10 cellular contexts compared by ENCODE assay signal in genomic region chr5:87103616-87104287, GRCh38.
A peak's percentile ranks its signal among the peaks of the same experiment; 100 is the strongest.
DNase-seq lines count a peak whose midpoint lies in the region; ATAC-seq, FAIRE-seq and TF ChIP-seq lines count a peak whose summit lies in the region.
"Had no signal": no experiment of that assay in that cellular context is flagged by ENCODE, and none has a peak within 500 bp of the region (broad histone marks: within the 10 kb centered on the region; RNA-seq: fewer than 3 reads in every experiment).

No MANE protein-coding gene starts in this region.

- H3K9ac ChIP-seq in OCI-LY3 (ENCODE audit: low read length): peak overlapping the region; percentile 19

- no peak for TF ChIP-seq CTCF in OCI-LY3 (IDR thresholded peaks at IDR 0.05; ENCODE audit: low read depth, low read length)
- TF ChIP-seq CTCF in upper lobe of left lung (IDR thresholded peaks at IDR 0.05): no peak
- TF ChIP-seq CTCF in psoas muscle (IDR thresholded peaks at IDR 0.05): no peak

- no peaks in the 10 kb centered on the region for H3K79me2 ChIP-seq in OCI-LY3 (ENCODE audit: low read length)

- TF ChIP-seq EP300 in upper lobe of left lung (IDR thresholded peaks at IDR 0.05): no peak

- no peaks in the 10 kb centered on the region for H4K20me1 ChIP-seq in OCI-LY3 (ENCODE audit: insufficient read depth, low read length)

- DNase-seq in GM12892 (ENCODE audit: insufficient read length) (no peak), urothelium cell line (ENCODE audit: low spot score) (no peak), upper lobe of left lung (no peak), psoas muscle (no peak), NCI-H1105 (lab: John Stamatoyannopoulos, UW) (no peak)
- DNase-seq: CD4-positive, alpha-beta memory T cell; Peyer's patch had no signal

- H3K4me1 ChIP-seq in OCI-LY3 (ENCODE audit: low read length) (peaks cover 22% of the 10 kb centered on the region), upper lobe of left lung (no peaks in the 10 kb centered on the region), psoas muscle (no peaks in the 10 kb centered on the region)

- no peaks in the 10 kb centered on the region for H3K27me3 ChIP-seq in OCI-LY3 (ENCODE audit: low read depth, low read length)
- H3K27me3 ChIP-seq in upper lobe of left lung: no peaks in the 10 kb centered on the region
- no peaks in the 10 kb centered on the region for H3K27me3 ChIP-seq in psoas muscle (ENCODE audit: insufficient read depth in 3 of 3, low read length in 2 of 3)
- H3K27me3 ChIP-seq: Peyer's patch had no signal

- no peaks in the 10 kb centered on the region for H3K9me3 ChIP-seq in OCI-LY3 (ENCODE audit: insufficient read depth, low read length)
- H3K9me3 ChIP-seq in upper lobe of left lung: no peaks in the 10 kb centered on the region
- no peaks in the 10 kb centered on the region for H3K9me3 ChIP-seq in psoas muscle
- H3K9me3 ChIP-seq: Peyer's patch had no signal

- H3K4me3 ChIP-seq in OCI-LY3 (ENCODE audit: low read length) (peak overlapping the region; percentile 36), upper lobe of left lung (no peak overlapping the region), psoas muscle (no peak overlapping the region)
- H3K4me3 ChIP-seq: Peyer's patch had no signal

- peak overlapping the region; percentile 51 for H3K27ac ChIP-seq in OCI-LY3 (ENCODE audit: low read length)
- H3K27ac ChIP-seq in upper lobe of left lung: no peak overlapping the region
- no peak overlapping the region for H3K27ac ChIP-seq in psoas muscle
- H3K27ac ChIP-seq: Peyer's patch had no signal

- TF ChIP-seq POLR2A in GM12892 (IDR thresholded peaks at IDR 0.05; ENCODE audit: low read depth, low read length) (no peak), upper lobe of left lung (IDR thresholded peaks at IDR 0.05) (no peak)

- FAIRE-seq in GM12892 (lab: Jason Lieb, UNC): peak; percentile 78
- no peak for FAIRE-seq in urothelium cell line (lab: Jason Lieb, UNC)

- peak overlapping the region; percentile 72 for H3K4me2 ChIP-seq in OCI-LY3 (ENCODE audit: low read length)

- intact Hi-C loops in psoas muscle (cut with DNase I): no loop called here

- H3K36me3 ChIP-seq in OCI-LY3 (replicated peaks; ENCODE audit: low read depth, low read length) (no peaks in the 10 kb centered on the region), upper lobe of left lung (no peaks in the 10 kb centered on the region), psoas muscle (ENCODE audit: insufficient read depth in 1 of 2, low read depth in 1 of 2) (no peaks in the 10 kb centered on the region)
- H3K36me3 ChIP-seq: Peyer's patch had no signal

- peak overlapping the region; percentile 64; the same call in 1 of the 2 replicates for H2AFZ ChIP-seq in OCI-LY3 (ENCODE audit: low read depth, low read length)

- peak; percentile 80 for ATAC-seq in GM19455 (IDR thresholded peaks at IDR 0.05; ENCODE audit: unreplicated experiment)
- peak; percentile 95 for ATAC-seq in HG02973 (IDR thresholded peaks at IDR 0.05; ENCODE audit: unreplicated experiment)
- no peak for ATAC-seq in upper lobe of left lung (ENCODE audit: low FRiP score in 2 of 2)
- no peak for ATAC-seq in psoas muscle

Comparison
In these comparisons a context has a peak if more than half of its experiments do, and no peak if none do; other contexts are left out.
1. ATAC-seq: peak in GM19455 (single experiment) and HG02973 (single experiment); none in upper lobe of left lung (0 of 2) and psoas muscle (0 of 4).